Comparison of ENCODE assay signal across 8 cellular contexts in genomic region chr10:109902992-109903947, GRCh38.
DNase-seq lines count a peak whose midpoint lies in the region; ATAC-seq and TF ChIP-seq lines count a peak whose summit lies in the region.

No MANE protein-coding gene starts in this region.

- no peak for TF ChIP-seq CTCF in nephron progenitor cell (IDR thresholded peaks at IDR 0.05)

- no peaks in the 10 kb centered on the region for H3K9me3 Mint-ChIP-seq in nephron progenitor cell

- DNase-seq in DMS53 (lab: John Stamatoyannopoulos, UW) (peak; percentile 17), DMS53 treated with DMSO at 0.1 percent for 48 hours (lab: John Stamatoyannopoulos, UW; ENCODE audit: unreplicated experiment) (no peak), amniotic epithelial cell (ENCODE audit: low read depth) (peak; percentile 34), nephron progenitor cell (no peak), NCI-H1048 (lab: John Stamatoyannopoulos, UW) (no peak)

- H3K4me1 Mint-ChIP-seq in nephron progenitor cell, result peaks cover 12% of the 10 kb centered on the region

- peaks cover 81% of the 10 kb centered on the region for H3K36me3 Mint-ChIP-seq in nephron progenitor cell (ENCODE audit: low read depth)

- no peak overlapping the region for H3K4me3 Mint-ChIP-seq in nephron progenitor cell

- no peaks in the 10 kb centered on the region for H3K27me3 Mint-ChIP-seq in nephron progenitor cell (ENCODE audit: low read depth, poor library complexity)

- peak overlapping the region; percentile 12 for H3K27ac Mint-ChIP-seq in nephron progenitor cell

- ATAC-seq in HG03159 (IDR thresholded peaks at IDR 0.05; ENCODE audit: unreplicated experiment) (peak; percentile 53), HG03025 (IDR thresholded peaks at IDR 0.05; ENCODE audit: low FRiP score, unreplicated experiment) (no peak), GM18519 (IDR thresholded peaks at IDR 0.05; ENCODE audit: low FRiP score, unreplicated experiment) (no peak)

Comparison
In these comparisons a context has a peak if more than half of its experiments do, and no peak if none do; other contexts are left out.
1. DNase-seq: peak in DMS53 (single experiment) and amniotic epithelial cell (single experiment); none in DMS53 treated with DMSO at 0.1 percent for 48 hours (single experiment), nephron progenitor cell (single experiment) and NCI-H1048 (single experiment).